Comparison of ENCODE assay signal across 8 cellular contexts in the genomic region with DNA sequence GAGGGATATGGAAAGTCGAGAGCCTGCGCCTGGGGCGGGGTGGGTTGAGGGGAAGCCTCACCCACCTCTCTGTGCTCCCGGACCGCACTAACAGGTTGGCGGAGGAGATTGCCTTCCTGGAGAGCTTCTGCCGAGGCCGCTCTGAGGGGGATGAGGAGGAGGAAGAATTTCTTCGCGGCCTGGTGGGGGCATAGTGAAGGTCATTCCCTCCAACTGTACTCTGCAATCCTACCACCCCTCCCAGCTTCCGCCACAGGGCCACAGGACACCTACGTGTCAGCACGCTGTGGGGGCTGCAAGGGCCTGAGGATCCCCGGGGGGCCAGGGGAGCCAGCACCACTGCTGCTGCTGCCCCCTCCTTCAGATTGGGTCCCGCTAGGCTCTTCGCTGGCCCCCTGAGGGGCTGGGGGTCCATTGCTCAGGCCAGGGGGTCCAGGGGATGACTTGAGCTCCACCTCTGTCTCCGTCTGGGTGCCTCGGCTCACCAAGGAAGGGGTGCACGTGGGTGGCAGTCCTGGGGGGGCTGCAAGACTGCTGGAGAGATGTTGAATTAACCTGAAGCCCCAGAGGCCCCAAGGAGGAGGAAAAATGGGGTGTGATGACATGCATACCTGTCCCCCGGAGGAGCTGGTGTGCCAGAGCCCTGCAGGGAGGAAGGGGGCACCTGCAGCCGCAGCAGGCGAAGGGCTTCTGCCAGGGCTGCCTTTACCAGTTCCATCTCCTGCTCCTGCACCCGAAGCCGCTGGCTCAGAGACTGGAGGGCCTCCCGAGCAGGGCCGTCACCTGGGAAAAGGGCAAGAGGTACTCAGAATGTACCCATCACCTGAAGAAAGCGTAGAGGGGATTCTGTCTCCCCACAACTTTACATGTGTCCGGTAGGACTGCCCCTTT. TPM values are rescaled to one million over a fixed set of nuclear protein-coding genes. Genes with fewer than 3 reads are reported as not detected.
DNase-seq lines count a peak whose midpoint lies in the region; FAIRE-seq and TF ChIP-seq lines count a peak whose summit lies in the region.

No MANE protein-coding gene starts in this region.

- H3K4me1 ChIP-seq in duodenal mucosa (ENCODE audit: control insufficient read depth in 1 of 2, insufficient read depth in 2 of 2, low read length in 2 of 2): peaks cover 21 to 26% of the 10 kb centered on the region in 2 donors

- H3K4me3 ChIP-seq in BJ (ENCODE audit: low read depth, low read length): peak overlapping the region; percentile 65
- H3K4me3 ChIP-seq in MG63: peak overlapping the region; percentile 77
- peak overlapping the region; percentile 70 to 71 for H3K4me3 ChIP-seq in duodenal mucosa (ENCODE audit: low read depth in 1 of 2, low read length in 2 of 2)

- H3K36me3 Mint-ChIP-seq in neural crest cell (ENCODE audit: low read depth): no peaks in the 10 kb centered on the region

- no peaks in the 10 kb centered on the region for H3K27me3 ChIP-seq in BJ (ENCODE audit: control insufficient read depth, insufficient read depth, low read length)
- H3K27me3 ChIP-seq in MG63: no peaks in the 10 kb centered on the region
- H3K27me3 ChIP-seq in duodenal mucosa (ENCODE audit: control insufficient read depth in 1 of 2, insufficient read depth in 2 of 2, low read length in 2 of 2): no peaks in the 10 kb centered on the region

- H3K27me3 Mint-ChIP-seq in neural crest cell (ENCODE audit: low read depth): no peaks in the 10 kb centered on the region

- peaks cover 29% of the 10 kb centered on the region for H3K4me1 Mint-ChIP-seq in neural crest cell

- H3K9me3 Mint-ChIP-seq in neural crest cell: no peaks in the 10 kb centered on the region

- H3K27ac ChIP-seq in duodenal mucosa (ENCODE audit: low read depth, low read length): no peak overlapping the region

- H3K36me3 ChIP-seq in BJ (ENCODE audit: control insufficient read depth, insufficient read depth, low read length) (peaks cover 13% of the 10 kb centered on the region), MG63 (peaks cover 35% of the 10 kb centered on the region), duodenal mucosa (ENCODE audit: control insufficient read depth in 1 of 2, insufficient read depth in 2 of 2, low read length in 2 of 2) (peaks cover 7 to 22% of the 10 kb centered on the region in 2 donors)

- H3K27ac Mint-ChIP-seq in neural crest cell (ENCODE audit: unreplicated experiment): no peak overlapping the region

- H3K9ac ChIP-seq in duodenal mucosa (ENCODE audit: low read depth in 1 of 2, low read length in 2 of 2): peak overlapping the region; percentile 75 to 81

- FAIRE-seq in RCC 7860 (lab: Jason Lieb, UNC): no peak

- H3K4me3 Mint-ChIP-seq in neural crest cell: peak overlapping the region; percentile 93

- CTCF ChIA-PET in BJ (lab: Yijun Ruan, JAX): interaction anchor here (0.7 to 3.4 kb wide), 17 partner anchors 8 to 282 kb away, joined by 3 to 26 read pairs (median 4); a partner anchor contains a TSS

- no peaks in the 10 kb centered on the region for H3K9me3 ChIP-seq in MG63
- H3K9me3 ChIP-seq in duodenal mucosa (ENCODE audit: control insufficient read depth in 1 of 2, low read length in 2 of 2): no peaks in the 10 kb centered on the region

- DNase-seq in BJ (ENCODE audit: low read depth): no peak
- no peak for DNase-seq in MG63
- DNase-seq in neural crest cell (ENCODE audit: low read depth, low spot score): no peak
- DNase-seq in NCI-H2227 treated with DMSO at 0.1 percent for 48 hours (lab: John Stamatoyannopoulos, UW): no peak
- no peak for DNase-seq in RCC 7860 (ENCODE audit: low spot score)
- DNase-seq in glomerular visceral epithelial cell (ENCODE audit: extremely low spot score): no peak
- DNase-seq in SW480 (ENCODE audit: low spot score): no peak

- POLR2A ChIA-PET in BJ (lab: Charles Lee): interaction anchor here (1.4 kb wide), 1 partner anchor 10 kb away, joined by 3 read pairs; a partner anchor contains a TSS

- TF ChIP-seq CTCF in BJ (IDR thresholded peaks at IDR 0.05; ENCODE audit: insufficient read depth, low read depth, low read length) (no peak), neural crest cell (conservative IDR thresholded peaks at IDR 0.05) (no peak)

RNA-seq across cellular contexts. Expression of a gene that starts 1.5 kb away (rescaled TPM):
- polyA plus RNA-seq in BJ (2011; rRNA removed): 18.9 and 26.5 TPM in 2 replicates
- polyA minus RNA-seq in BJ (2011; rRNA and poly(A)+ RNA removed): 15.0 and 19.0 TPM in 2 replicates
- total RNA-seq in MG63 (2014; rRNA removed; shearing (Covaris generic); ENCODE audit: low replicate concordance): 18.1 and 20.9 TPM in 2 replicates
- 37.4 and 40.0 TPM in 2 replicates for total RNA-seq in neural crest cell

RNA-seq across cellular contexts. Expression of a gene that starts 2.0 kb away (rescaled TPM):
- polyA plus RNA-seq in BJ (2011; rRNA removed): 2.1 and 2.2 TPM in 2 replicates
- 0.57 and 2.2 TPM in 2 replicates for polyA minus RNA-seq in BJ (2011; rRNA and poly(A)+ RNA removed)
- total RNA-seq in MG63 (2014; rRNA removed; shearing (Covaris generic); ENCODE audit: low replicate concordance): 2.5 and 8.5 TPM in 2 replicates
- total RNA-seq in neural crest cell: 0.23 and 0.75 TPM in 2 replicates

RNA-seq across cellular contexts. Expression of a gene that starts 9.4 kb away (rescaled TPM):
- 16.4 and 17.8 TPM in 2 replicates for polyA plus RNA-seq in BJ (2011; rRNA removed)
- polyA minus RNA-seq in BJ (2011; rRNA and poly(A)+ RNA removed): 42.7 and 47.1 TPM in 2 replicates
- total RNA-seq in MG63 (2014; rRNA removed; shearing (Covaris generic); ENCODE audit: low replicate concordance): 84.9 and 117 TPM in 2 replicates
- total RNA-seq in neural crest cell: 195 and 203 TPM in 2 replicates

RNA-seq across cellular contexts. Expression of a gene that starts 10.7 kb away (rescaled TPM):
- polyA plus RNA-seq in BJ (2011; rRNA removed): 24.5 and 42.4 TPM in 2 replicates
- 10.5 and 15.5 TPM in 2 replicates for polyA minus RNA-seq in BJ (2011; rRNA and poly(A)+ RNA removed)
- 24.6 and 32.9 TPM in 2 replicates for total RNA-seq in MG63 (2014; rRNA removed; shearing (Covaris generic); ENCODE audit: low replicate concordance)
- total RNA-seq in neural crest cell: 57.4 and 58.3 TPM in 2 replicates

RNA-seq across cellular contexts. Expression of a gene that starts 19.7 kb away (rescaled TPM):
- polyA plus RNA-seq in BJ (2011; rRNA removed): 6.4 and 9.9 TPM in 2 replicates
- polyA minus RNA-seq in BJ (2011; rRNA and poly(A)+ RNA removed): 2.8 and 4.5 TPM in 2 replicates
- 11.1 and 20.3 TPM in 2 replicates for total RNA-seq in MG63 (2014; rRNA removed; shearing (Covaris generic); ENCODE audit: low replicate concordance)
- 18.0 and 20.7 TPM in 2 replicates for total RNA-seq in neural crest cell
